In the genomic region with DNA sequence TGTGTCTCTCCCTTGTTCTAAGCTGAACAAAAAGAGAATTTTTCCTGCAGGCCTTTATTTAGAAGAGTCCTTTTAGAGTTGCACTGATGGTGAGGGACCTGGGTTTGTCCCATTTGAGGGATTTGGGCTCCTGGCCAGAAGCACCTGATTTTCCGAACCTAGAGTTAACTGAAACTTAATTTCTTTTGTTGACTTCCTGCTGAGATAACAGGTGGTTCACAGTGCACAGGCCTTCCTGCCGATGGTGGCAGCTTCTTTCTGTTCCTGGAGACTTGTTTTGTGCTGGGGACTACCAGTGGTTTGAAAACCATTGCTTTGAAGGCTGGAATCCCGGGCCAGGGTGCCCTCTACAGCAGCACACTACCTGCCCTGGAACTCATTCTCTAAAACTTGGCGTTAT, we compare ENCODE assay signal across 21 cellular contexts.
DNase-seq lines count a peak whose midpoint lies in the region; ATAC-seq, FAIRE-seq and TF ChIP-seq lines count a peak whose summit lies in the region.
"Had no signal": no experiment of that assay in that cellular context is flagged by ENCODE, and none has a peak within 500 bp of the region (broad histone marks: within the 10 kb centered on the region; RNA-seq: fewer than 3 reads in every experiment).

No MANE protein-coding gene starts in this region.

- peak; percentile 55 for FAIRE-seq in GM12891 (lab: Jason Lieb, UNC)

- H3K9ac ChIP-seq in mucosa of stomach (ENCODE audit: low read length) = no peak overlapping the region
- H3K9ac ChIP-seq: BLaER1 treated with 17β-estradiol and CSF1 and Interleukin-3, amounts not matched to agents 10 nM and 100 nM; SK-N-SH had no signal

- no peaks in the 10 kb centered on the region for H3K27me3 ChIP-seq in mucosa of stomach (ENCODE audit: control insufficient read depth, insufficient read depth, low read length)
- H3K27me3 ChIP-seq: BLaER1 treated with 17β-estradiol and CSF1 and Interleukin-3, amounts not matched to agents 10 nM and 100 nM; gastroesophageal sphincter; right atrium auricular region; testis had no signal

- H3K36me3 ChIP-seq in mucosa of stomach (ENCODE audit: control insufficient read depth, insufficient read depth, low read length) = no peaks in the 10 kb centered on the region
- H3K36me3 ChIP-seq: BLaER1 treated with 17β-estradiol and CSF1 and Interleukin-3, amounts not matched to agents 10 nM and 100 nM; gastroesophageal sphincter; right atrium auricular region had no signal

- peak overlapping the region; percentile 4 for H3K4me3 ChIP-seq in mucosa of stomach (ENCODE audit: low read length)
- H3K4me3 ChIP-seq: BLaER1 treated with 17β-estradiol and CSF1 and Interleukin-3, amounts not matched to agents 10 nM and 100 nM; gastroesophageal sphincter; PC-9; right atrium auricular region; testis had no signal

- DNase-seq in GM12891 (ENCODE audit: insufficient read length, low spot score) (no peak), NAMALWA (ENCODE audit: low spot score) (peak; percentile 17), NCI-H2171 (lab: John Stamatoyannopoulos, UW) (no peak), dedifferentiated amniotic fluid mesenchymal stem cell (ENCODE audit: extremely low spot score) (no peak), epidermal melanocyte (ENCODE audit: insufficient read length, low spot score) (no peak)
- DNase-seq: activated CD8-positive, alpha-beta memory T cell treated with anti-CD3 and anti-CD28 coated beads for 24 hours; aorta; DMS79; HFFc6; mammary epithelial cell; NCI-H187 treated with DMSO at 0.1 percent for 48 hours; NCI-H510A; PC-9; SK-N-SH; stimulated activated CD4-positive, alpha-beta T cell treated with anti-CD3 and anti-CD28 coated beads, Interleukin-1b, Interleukin-23, amount 100 ng/mL, for 48 hours; testis had no signal

- H3K9me3 ChIP-seq in mucosa of stomach (ENCODE audit: control insufficient read depth, low read length) = no peaks in the 10 kb centered on the region
- H3K9me3 ChIP-seq: BLaER1 treated with 17β-estradiol and CSF1 and Interleukin-3, amounts not matched to agents 10 nM and 100 nM; gastroesophageal sphincter; right atrium auricular region; SK-N-SH; testis had no signal

- TF ChIP-seq POLR2A in GM12891 (IDR thresholded peaks at IDR 0.05; ENCODE audit: low read depth, low read length) = no peak

- peaks cover 10% of the 10 kb centered on the region for H3K4me1 ChIP-seq in mucosa of stomach (ENCODE audit: control insufficient read depth, insufficient read depth, low read length)
- H3K4me1 ChIP-seq: right atrium auricular region, testis had no signal

- peak; percentile 48 for ATAC-seq in GM21390 (IDR thresholded peaks at IDR 0.05; ENCODE audit: unreplicated experiment)
- ATAC-seq: gastroesophageal sphincter had no signal

TF ChIP-seq in GM12891, 5 proteins besides CTCF, POLR2A, EP300 and RAD21:
- TF ChIP-seq PAX5 (IDR thresholded peaks at IDR 0.05; ENCODE audit: insufficient read depth, low read length, severe bottlenecking) = no peak
- TF ChIP-seq POLR2AphosphoS5 (IDR thresholded peaks at IDR 0.05; ENCODE audit: low read depth, low read length) = no peak
- TF ChIP-seq POU2F2 (IDR thresholded peaks at IDR 0.05; ENCODE audit: low read depth, low read length) = no peak
- no peak for TF ChIP-seq SPI1 (IDR thresholded peaks at IDR 0.05; ENCODE audit: low read depth, low read length)
- TF ChIP-seq TAF1 (IDR thresholded peaks at IDR 0.05; ENCODE audit: low read depth, low read length) = no peak
